ENCODE assay signal across 28 cellular contexts in the genomic region with DNA sequence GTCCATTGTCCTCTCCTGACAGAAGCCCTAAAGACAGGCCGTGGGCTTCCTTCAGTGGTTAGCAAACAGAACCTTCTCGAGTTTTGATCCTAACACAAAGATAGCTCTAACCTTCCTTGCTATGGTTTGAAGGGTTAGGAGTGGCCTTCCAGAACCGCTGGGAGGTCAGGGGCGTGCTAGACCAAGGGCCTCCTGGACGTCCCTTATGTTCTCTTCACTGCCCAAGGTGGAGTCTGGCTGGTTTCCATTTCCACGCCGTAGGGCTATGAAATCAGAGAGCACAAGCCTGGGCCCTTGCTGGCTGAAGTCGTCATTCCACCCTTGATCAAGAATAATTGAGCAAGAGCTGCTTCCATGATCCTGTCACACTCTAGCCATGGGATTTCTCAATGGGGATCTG.
"Had no signal": no experiment of that assay in that cellular context is flagged by ENCODE, and none has a peak within 500 bp of the region (broad histone marks: within the 10 kb centered on the region; RNA-seq: fewer than 3 reads in every experiment).

No MANE protein-coding gene starts in this region.

- ATAC-seq: left lung; naive thymus-derived CD8-positive, alpha-beta T cell; pancreas; right cardiac atrium; sciatic nerve; stimulated activated naive CD8-positive, alpha-beta T cell treated with anti-CD3 and anti-CD28 coated beads, Interleukin-15, Interleukin-2, amounts not matched to agents 100 U/mL and 50 U/mL, for 24 hours; upper lobe of right lung had no signal

- H3K4me3 ChIP-seq: hepatocyte, left lung, lower lobe of right lung, pancreas, prostate gland, skin epidermis, stomach, suprapubic skin, thoracic aorta, tibial artery, upper lobe of right lung had no signal

- H3K4me2 ChIP-seq: hepatocyte had no signal

- FAIRE-seq: pancreas, urothelium cell line had no signal

- H3K36me3 ChIP-seq: prostate gland, thoracic aorta had no signal

- H2AFZ ChIP-seq: hepatocyte had no signal

- DNase-seq: islet precursor cell; left lung; lower lobe of right lung; mammary epithelial cell; mesenchymal stem cell; naive thymus-derived CD8-positive, alpha-beta T cell; nucleus accumbens; pancreas; retina; right cardiac atrium; stimulated activated CD4-positive, alpha-beta T cell treated with anti-CD3 and anti-CD28 coated beads, Interleukin-12 subunit alpha, Interleukin-12 subunit beta, amount 100 ng/mL, for 4 hours; stimulated activated CD4-positive, alpha-beta T cell treated with anti-CD3 and anti-CD28 coated beads, Interleukin-15, amount 100 ng/mL, for 24 hours; stimulated activated CD4-positive, alpha-beta T cell treated with anti-CD3 and anti-CD28 coated beads, Interleukin-4, amount 100 ng/mL, for 24 hours; stimulated activated naive CD8-positive, alpha-beta T cell treated with anti-CD3 and anti-CD28 coated beads, Interleukin-15, Interleukin-2, amounts not matched to agents 100 U/mL and 50 U/mL, for 24 hours; stomach; tibial artery; trophoblast cell; upper lobe of right lung had no signal

- H3K9me3 Mint-ChIP-seq: naive thymus-derived CD8-positive, alpha-beta T cell; nephron; stimulated activated memory B cell treated with anti-CD40 and anti-IgM and Interleukin-4, amounts not matched to agents 10 μg/mL and 1 μg/mL and 100 μg/mL, for 72 hours had no signal

- H3K4me3 Mint-ChIP-seq: naive thymus-derived CD8-positive, alpha-beta T cell; nephron; neural crest cell; stimulated activated memory B cell treated with anti-CD40 and anti-IgM and Interleukin-4, amounts not matched to agents 10 μg/mL and 1 μg/mL and 100 μg/mL, for 72 hours had no signal

- H3K27me3 ChIP-seq: hepatocyte, left lung, pancreas, stomach, suprapubic skin, tibial artery, upper lobe of right lung had no signal

- H3K27me3 Mint-ChIP-seq: naive thymus-derived CD8-positive, alpha-beta T cell; stimulated activated memory B cell treated with anti-CD40 and anti-IgM and Interleukin-4, amounts not matched to agents 10 μg/mL and 1 μg/mL and 100 μg/mL, for 72 hours had no signal

- H3K27ac Mint-ChIP-seq: nephron; stimulated activated memory B cell treated with anti-CD40 and anti-IgM and Interleukin-4, amounts not matched to agents 10 μg/mL and 1 μg/mL and 100 μg/mL, for 72 hours had no signal

- H3K4me1 ChIP-seq: lower lobe of right lung, pancreas, suprapubic skin, upper lobe of right lung had no signal

- H3K27ac ChIP-seq: hepatocyte, left lung, lower lobe of right lung, pancreas, prostate gland, skin epidermis, stomach, suprapubic skin, thoracic aorta, tibial artery, upper lobe of right lung had no signal

- H3K9me3 ChIP-seq: left lung, lower lobe of right lung, pancreas, prostate gland, stomach, suprapubic skin, thoracic aorta, tibial artery, upper lobe of right lung had no signal
